8 cellular contexts compared by ENCODE assay signal in genomic region chr14:35292770-35293561, GRCh38. TPM values are rescaled to one million over a fixed set of nuclear protein-coding genes. Genes with fewer than 3 reads are reported as not detected.
DNase-seq lines count a peak whose midpoint lies in the region; ATAC-seq, FAIRE-seq and TF ChIP-seq lines count a peak whose summit lies in the region.

No MANE protein-coding gene starts in this region.

- peaks cover 48% of the 10 kb centered on the region for H3K4me1 Mint-ChIP-seq in activated naive CD4-positive, alpha-beta T cell treated with anti-CD3 and anti-CD28 coated beads, Interleukin-2, amount 50 U/mL, for 24 hours
- H3K4me1 Mint-ChIP-seq in natural killer cell treated with Interleukin-12 subunit alpha and Interleukin-12 subunit beta and Interleukin-15 and Interleukin-18, amount 100 ng/mL, for 72 hours (ENCODE audit: low read depth in 2 of 2), result peaks cover 41 to 54% of the 10 kb centered on the region in 2 donors

- DNase-seq in activated naive CD4-positive, alpha-beta T cell treated with Interleukin-2 at 50 U/mL for 16 hours, result no peak
- DNase-seq in NCI-H2029 treated with DMSO at 0.1 percent for 48 hours (lab: John Stamatoyannopoulos, UW) (peak; percentile 98), coronary artery (ENCODE audit: low spot score) (no peak), activated gamma-delta T cell (lab: John Stamatoyannopoulos, UW) (no peak), H54 (ENCODE audit: insufficient read length, low spot score) (no peak)
- no peak for DNase-seq in natural killer cell treated with Interleukin-12 subunit alpha and Interleukin-12 subunit beta and Interleukin-15 and Interleukin-18, amount 100 ng/mL, for 72 hours (ENCODE audit: low spot score)

- peak overlapping the region; percentile 97 for H3K4me3 ChIP-seq in coronary artery

- TF ChIP-seq POLR2A in H54 (IDR thresholded peaks at IDR 0.05; ENCODE audit: low read depth, low read length), result no peak

- H3K4me3 Mint-ChIP-seq in activated naive CD4-positive, alpha-beta T cell treated with anti-CD3 and anti-CD28 coated beads, Interleukin-2, amount 50 U/mL, for 24 hours, result peak overlapping the region; percentile 99
- H3K4me3 Mint-ChIP-seq in natural killer cell treated with Interleukin-12 subunit alpha and Interleukin-12 subunit beta and Interleukin-15 and Interleukin-18, amount 100 ng/mL, for 72 hours, result peak overlapping the region; percentile 91

- H3K27me3 Mint-ChIP-seq in activated naive CD4-positive, alpha-beta T cell treated with anti-CD3 and anti-CD28 coated beads, Interleukin-2, amount 50 U/mL, for 24 hours, result no peaks in the 10 kb centered on the region
- H3K27me3 Mint-ChIP-seq in natural killer cell treated with Interleukin-12 subunit alpha and Interleukin-12 subunit beta and Interleukin-15 and Interleukin-18, amount 100 ng/mL, for 72 hours, result no peaks in the 10 kb centered on the region

- no peaks in the 10 kb centered on the region for H3K9me3 Mint-ChIP-seq in activated naive CD4-positive, alpha-beta T cell treated with anti-CD3 and anti-CD28 coated beads, Interleukin-2, amount 50 U/mL, for 24 hours
- no peaks in the 10 kb centered on the region for H3K9me3 Mint-ChIP-seq in natural killer cell treated with Interleukin-12 subunit alpha and Interleukin-12 subunit beta and Interleukin-15 and Interleukin-18, amount 100 ng/mL, for 72 hours

- H3K27ac ChIP-seq in coronary artery, result peak overlapping the region; percentile 65 to 94

- H3K27ac Mint-ChIP-seq in activated naive CD4-positive, alpha-beta T cell treated with anti-CD3 and anti-CD28 coated beads, Interleukin-2, amount 50 U/mL, for 24 hours, result peak overlapping the region; percentile 98
- peak overlapping the region; percentile 99 to 100 for H3K27ac Mint-ChIP-seq in natural killer cell treated with Interleukin-12 subunit alpha and Interleukin-12 subunit beta and Interleukin-15 and Interleukin-18, amount 100 ng/mL, for 72 hours

- FAIRE-seq in H54 (lab: Jason Lieb, UNC), result no peak

- peak in 1 of 2 donors; percentile 7 for ATAC-seq in natural killer cell treated with Interleukin-12 subunit alpha and Interleukin-12 subunit beta and Interleukin-15 and Interleukin-18, amount 100 ng/mL, for 72 hours
- ATAC-seq in HG03565 (IDR thresholded peaks at IDR 0.05; ENCODE audit: unreplicated experiment), result no peak

- no peak for TF ChIP-seq CTCF in coronary artery (IDR thresholded peaks at IDR 0.05)

- H3K36me3 Mint-ChIP-seq in activated naive CD4-positive, alpha-beta T cell treated with anti-CD3 and anti-CD28 coated beads, Interleukin-2, amount 50 U/mL, for 24 hours, result peaks cover 8% of the 10 kb centered on the region
- peaks cover 29% of the 10 kb centered on the region for H3K36me3 Mint-ChIP-seq in natural killer cell treated with Interleukin-12 subunit alpha and Interleukin-12 subunit beta and Interleukin-15 and Interleukin-18, amount 100 ng/mL, for 72 hours

RNA-seq across cellular contexts. Expression of gene PSMA6, which starts 0.8 kb away (rescaled TPM):
- total RNA-seq in natural killer cell treated with Interleukin-12 subunit alpha and Interleukin-12 subunit beta and Interleukin-15 and Interleukin-18, amount 100 ng/mL, for 72 hours, result 100 to 1,000 TPM; 464 to 704 TPM
